Comparison of ENCODE assay signal across 1 cellular context in genomic region chr10:78071857-78072179, GRCh38.
TF ChIP-seq lines count a peak whose summit lies in the region.

No MANE protein-coding gene starts in this region.

TF ChIP-seq in K562, 482 proteins besides CTCF, POLR2A, EP300 and RAD21:
- TF ChIP-seq KHSRP (IDR thresholded peaks at IDR 0.05) (no peak), HOMEZ (CRISPR knock-in tag; IDR thresholded peaks at IDR 0.05) (no peak), CUX1 (CRISPR knock-in tag; IDR thresholded peaks at IDR 0.05) (no peak), ZNF124 (CRISPR knock-in tag; IDR thresholded peaks at IDR 0.05) (no peak), ARID3A (IDR thresholded peaks at IDR 0.05; ENCODE audit: borderline replicate concordance, low read depth, low read length) (no peak), THAP7 (CRISPR knock-in tag; IDR thresholded peaks at IDR 0.05) (no peak), CBFB (CRISPR knock-in tag; IDR thresholded peaks at IDR 0.05) (0 out of 2 replicates have a peak, but pooled peaks have one; percentile 23), GATA2 (CRISPR knock-in tag; IDR thresholded peaks at IDR 0.05) (no peak), RAD51 (IDR thresholded peaks at IDR 0.05; ENCODE audit: borderline replicate concordance, low read depth) (no peak), DDX20 (tag; IDR thresholded peaks at IDR 0.05; ENCODE audit: low read depth) (no peak), PRMT5 (CRISPR knock-in tag; IDR thresholded peaks at IDR 0.05) (no peak), ZFP36 (IDR thresholded peaks at IDR 0.05; ENCODE audit: low read depth, low read length, partially characterized antibody) (peak; percentile 67), NR2F6 (CRISPR knock-in tag; IDR thresholded peaks at IDR 0.05) (no peak), SAP30 (IDR thresholded peaks at IDR 0.05; ENCODE audit: borderline replicate concordance, insufficient read depth, low read depth, low read length, poor library complexity, severe bottlenecking) (no peak), GMEB1 (CRISPR knock-in tag; IDR thresholded peaks at IDR 0.05) (no peak), ZBTB34 (CRISPR knock-in tag; IDR thresholded peaks at IDR 0.05) (no peak), ZNF398 (CRISPR knock-in tag; IDR thresholded peaks at IDR 0.05) (no peak), ZBTB1 (CRISPR knock-in tag; IDR thresholded peaks at IDR 0.05; ENCODE audit: borderline replicate concordance, low read depth) (no peak)
